1 cellular context compared by ENCODE assay signal in the genomic region with DNA sequence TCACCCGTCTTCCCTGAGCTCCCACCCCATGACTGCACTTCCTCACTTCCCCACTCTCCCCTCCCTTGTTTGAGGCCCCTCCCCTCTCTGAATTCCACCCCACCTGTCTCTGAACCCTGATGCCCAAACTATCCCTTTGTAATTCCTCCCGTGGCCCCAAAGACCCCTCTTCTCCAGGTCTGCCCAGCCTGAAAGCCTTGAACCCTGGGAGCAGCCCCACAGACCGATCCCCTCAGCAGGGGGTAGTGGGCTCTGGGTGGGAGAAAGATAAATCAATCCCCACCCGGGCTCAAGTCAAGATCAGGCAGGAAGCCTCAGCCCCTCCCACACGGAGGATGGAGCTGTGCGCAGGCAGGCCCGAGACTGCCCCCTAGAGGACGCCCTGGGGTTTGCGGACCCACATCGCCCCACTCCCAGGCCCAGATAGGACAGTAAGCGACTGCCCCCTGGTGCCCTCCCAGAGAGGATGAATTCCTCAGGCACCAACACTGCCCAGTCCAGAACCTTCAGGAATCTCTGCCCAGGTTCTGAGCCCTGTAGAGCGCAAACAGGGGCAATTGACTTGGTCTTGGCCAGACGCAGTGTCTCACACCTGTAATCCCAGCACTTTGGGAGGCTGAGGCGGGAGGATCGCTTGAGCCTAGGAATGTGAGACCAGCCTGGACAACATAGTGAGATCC.
TF ChIP-seq lines count a peak whose summit lies in the region.

No MANE protein-coding gene starts in this region.

TF ChIP-seq in K562, 482 proteins besides CTCF, POLR2A, EP300 and RAD21 (continued from another document and continues in another):
- TF ChIP-seq, protein P1, sequence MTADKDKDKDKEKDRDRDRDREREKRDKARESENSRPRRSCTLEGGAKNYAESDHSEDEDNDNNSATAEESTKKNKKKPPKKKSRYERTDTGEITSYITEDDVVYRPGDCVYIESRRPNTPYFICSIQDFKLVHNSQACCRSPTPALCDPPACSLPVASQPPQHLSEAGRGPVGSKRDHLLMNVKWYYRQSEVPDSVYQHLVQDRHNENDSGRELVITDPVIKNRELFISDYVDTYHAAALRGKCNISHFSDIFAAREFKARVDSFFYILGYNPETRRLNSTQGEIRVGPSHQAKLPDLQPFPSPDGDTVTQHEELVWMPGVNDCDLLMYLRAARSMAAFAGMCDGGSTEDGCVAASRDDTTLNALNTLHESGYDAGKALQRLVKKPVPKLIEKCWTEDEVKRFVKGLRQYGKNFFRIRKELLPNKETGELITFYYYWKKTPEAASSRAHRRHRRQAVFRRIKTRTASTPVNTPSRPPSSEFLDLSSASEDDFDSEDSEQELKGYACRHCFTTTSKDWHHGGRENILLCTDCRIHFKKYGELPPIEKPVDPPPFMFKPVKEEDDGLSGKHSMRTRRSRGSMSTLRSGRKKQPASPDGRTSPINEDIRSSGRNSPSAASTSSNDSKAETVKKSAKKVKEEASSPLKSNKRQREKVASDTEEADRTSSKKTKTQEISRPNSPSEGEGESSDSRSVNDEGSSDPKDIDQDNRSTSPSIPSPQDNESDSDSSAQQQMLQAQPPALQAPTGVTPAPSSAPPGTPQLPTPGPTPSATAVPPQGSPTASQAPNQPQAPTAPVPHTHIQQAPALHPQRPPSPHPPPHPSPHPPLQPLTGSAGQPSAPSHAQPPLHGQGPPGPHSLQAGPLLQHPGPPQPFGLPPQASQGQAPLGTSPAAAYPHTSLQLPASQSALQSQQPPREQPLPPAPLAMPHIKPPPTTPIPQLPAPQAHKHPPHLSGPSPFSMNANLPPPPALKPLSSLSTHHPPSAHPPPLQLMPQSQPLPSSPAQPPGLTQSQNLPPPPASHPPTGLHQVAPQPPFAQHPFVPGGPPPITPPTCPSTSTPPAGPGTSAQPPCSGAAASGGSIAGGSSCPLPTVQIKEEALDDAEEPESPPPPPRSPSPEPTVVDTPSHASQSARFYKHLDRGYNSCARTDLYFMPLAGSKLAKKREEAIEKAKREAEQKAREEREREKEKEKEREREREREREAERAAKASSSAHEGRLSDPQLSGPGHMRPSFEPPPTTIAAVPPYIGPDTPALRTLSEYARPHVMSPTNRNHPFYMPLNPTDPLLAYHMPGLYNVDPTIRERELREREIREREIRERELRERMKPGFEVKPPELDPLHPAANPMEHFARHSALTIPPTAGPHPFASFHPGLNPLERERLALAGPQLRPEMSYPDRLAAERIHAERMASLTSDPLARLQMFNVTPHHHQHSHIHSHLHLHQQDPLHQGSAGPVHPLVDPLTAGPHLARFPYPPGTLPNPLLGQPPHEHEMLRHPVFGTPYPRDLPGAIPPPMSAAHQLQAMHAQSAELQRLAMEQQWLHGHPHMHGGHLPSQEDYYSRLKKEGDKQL (CRISPR knock-in tag; IDR thresholded peaks at IDR 0.05; ENCODE audit: borderline replicate concordance), result no peak
- TF ChIP-seq ZNF77 (CRISPR knock-in tag; IDR thresholded peaks at IDR 0.05) (no peak), RB1 (IDR thresholded peaks at IDR 0.05; ENCODE audit: low read depth) (peak; percentile 98), STAT5A (IDR thresholded peaks at IDR 0.05; ENCODE audit: borderline replicate concordance, low read length) (peak; percentile 23; the same call in 1 of the 2 replicates), TAF1 (IDR thresholded peaks at IDR 0.05; ENCODE audit: control insufficient read depth, extremely low read depth, insufficient read depth, low read length, severe bottlenecking) (peak; percentile 20), ILK (tag; IDR thresholded peaks at IDR 0.05; ENCODE audit: borderline replicate concordance, low read depth) (no peak), GABPB2 (CRISPR knock-in tag; conservative IDR thresholded peaks at IDR 0.05) (no peak), ZNF717 (CRISPR knock-in tag; IDR thresholded peaks at IDR 0.05) (no peak), SIN3B (IDR thresholded peaks at IDR 0.05; ENCODE audit: low read depth) (0 out of 2 replicates have a peak, but pooled peaks have one; percentile 24), ZNF384 (IDR thresholded peaks at IDR 0.05; ENCODE audit: low read depth, low read length) (peak; percentile 82), C11orf30 (IDR thresholded peaks at IDR 0.05; ENCODE audit: low read depth) (no peak), RFX1 (IDR thresholded peaks at IDR 0.05) (no peak), ERF (CRISPR knock-in tag; IDR thresholded peaks at IDR 0.05) (no peak), SAFB2 (IDR thresholded peaks at IDR 0.05; ENCODE audit: borderline replicate concordance, low read depth, low read length, severe bottlenecking) (no peak), MCM7 (IDR thresholded peaks at IDR 0.05) (no peak), ZNF79 (CRISPR knock-in tag; IDR thresholded peaks at IDR 0.05; ENCODE audit: low read depth) (no peak), SOX6 (IDR thresholded peaks at IDR 0.05) (peak; percentile 60; the same call in 1 of the 2 replicates), HSF4 (CRISPR knock-in tag; IDR thresholded peaks at IDR 0.05; ENCODE audit: borderline replicate concordance) (no peak), KAT2B (IDR thresholded peaks at IDR 0.05; ENCODE audit: low read depth, low read length) (no peak), ZNF668 (CRISPR knock-in tag; IDR thresholded peaks at IDR 0.05) (no peak)
- TF ChIP-seq, protein P2, sequence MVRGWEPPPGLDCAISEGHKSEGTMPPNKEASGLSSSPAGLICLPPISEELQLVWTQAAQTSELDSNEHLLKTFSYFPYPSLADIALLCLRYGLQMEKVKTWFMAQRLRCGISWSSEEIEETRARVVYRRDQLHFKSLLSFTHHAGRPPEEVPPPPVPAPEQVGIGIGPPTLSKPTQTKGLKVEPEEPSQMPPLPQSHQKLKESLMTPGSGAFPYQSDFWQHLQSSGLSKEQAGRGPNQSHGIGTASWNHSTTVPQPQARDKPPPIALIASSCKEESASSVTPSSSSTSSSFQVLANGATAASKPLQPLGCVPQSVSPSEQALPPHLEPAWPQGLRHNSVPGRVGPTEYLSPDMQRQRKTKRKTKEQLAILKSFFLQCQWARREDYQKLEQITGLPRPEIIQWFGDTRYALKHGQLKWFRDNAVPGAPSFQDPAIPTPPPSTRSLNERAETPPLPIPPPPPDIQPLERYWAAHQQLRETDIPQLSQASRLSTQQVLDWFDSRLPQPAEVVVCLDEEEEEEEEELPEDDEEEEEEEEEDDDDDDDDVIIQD (CRISPR knock-in tag; IDR thresholded peaks at IDR 0.05), result no peak
- TF ChIP-seq, protein P3, sequence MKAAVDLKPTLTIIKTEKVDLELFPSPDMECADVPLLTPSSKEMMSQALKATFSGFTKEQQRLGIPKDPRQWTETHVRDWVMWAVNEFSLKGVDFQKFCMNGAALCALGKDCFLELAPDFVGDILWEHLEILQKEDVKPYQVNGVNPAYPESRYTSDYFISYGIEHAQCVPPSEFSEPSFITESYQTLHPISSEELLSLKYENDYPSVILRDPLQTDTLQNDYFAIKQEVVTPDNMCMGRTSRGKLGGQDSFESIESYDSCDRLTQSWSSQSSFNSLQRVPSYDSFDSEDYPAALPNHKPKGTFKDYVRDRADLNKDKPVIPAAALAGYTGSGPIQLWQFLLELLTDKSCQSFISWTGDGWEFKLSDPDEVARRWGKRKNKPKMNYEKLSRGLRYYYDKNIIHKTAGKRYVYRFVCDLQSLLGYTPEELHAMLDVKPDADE (conservative IDR thresholded peaks at IDR 0.05; ENCODE audit: control insufficient read depth, low read depth, low read length), result no peak
- TF ChIP-seq, protein P4, sequence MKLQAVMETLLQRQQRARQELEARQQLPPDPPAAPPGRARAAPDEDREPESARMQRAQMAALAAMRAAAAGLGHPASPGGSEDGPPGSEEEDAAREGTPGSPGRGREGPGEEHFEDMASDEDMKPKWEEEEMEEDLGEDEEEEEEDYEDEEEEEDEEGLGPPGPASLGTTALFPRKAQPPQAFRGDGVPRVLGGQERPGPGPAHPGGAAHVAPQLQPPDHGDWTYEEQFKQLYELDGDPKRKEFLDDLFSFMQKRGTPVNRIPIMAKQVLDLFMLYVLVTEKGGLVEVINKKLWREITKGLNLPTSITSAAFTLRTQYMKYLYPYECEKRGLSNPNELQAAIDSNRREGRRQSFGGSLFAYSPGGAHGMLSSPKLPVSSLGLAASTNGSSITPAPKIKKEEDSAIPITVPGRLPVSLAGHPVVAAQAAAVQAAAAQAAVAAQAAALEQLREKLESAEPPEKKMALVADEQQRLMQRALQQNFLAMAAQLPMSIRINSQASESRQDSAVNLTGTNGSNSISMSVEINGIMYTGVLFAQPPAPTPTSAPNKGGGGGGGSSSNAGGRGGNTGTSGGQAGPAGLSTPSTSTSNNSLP (IDR thresholded peaks at IDR 0.05; ENCODE audit: borderline replicate concordance, low read depth, low read length), result peak; percentile 51; the same call in 1 of the 2 replicates
- TF ChIP-seq, protein P5, sequence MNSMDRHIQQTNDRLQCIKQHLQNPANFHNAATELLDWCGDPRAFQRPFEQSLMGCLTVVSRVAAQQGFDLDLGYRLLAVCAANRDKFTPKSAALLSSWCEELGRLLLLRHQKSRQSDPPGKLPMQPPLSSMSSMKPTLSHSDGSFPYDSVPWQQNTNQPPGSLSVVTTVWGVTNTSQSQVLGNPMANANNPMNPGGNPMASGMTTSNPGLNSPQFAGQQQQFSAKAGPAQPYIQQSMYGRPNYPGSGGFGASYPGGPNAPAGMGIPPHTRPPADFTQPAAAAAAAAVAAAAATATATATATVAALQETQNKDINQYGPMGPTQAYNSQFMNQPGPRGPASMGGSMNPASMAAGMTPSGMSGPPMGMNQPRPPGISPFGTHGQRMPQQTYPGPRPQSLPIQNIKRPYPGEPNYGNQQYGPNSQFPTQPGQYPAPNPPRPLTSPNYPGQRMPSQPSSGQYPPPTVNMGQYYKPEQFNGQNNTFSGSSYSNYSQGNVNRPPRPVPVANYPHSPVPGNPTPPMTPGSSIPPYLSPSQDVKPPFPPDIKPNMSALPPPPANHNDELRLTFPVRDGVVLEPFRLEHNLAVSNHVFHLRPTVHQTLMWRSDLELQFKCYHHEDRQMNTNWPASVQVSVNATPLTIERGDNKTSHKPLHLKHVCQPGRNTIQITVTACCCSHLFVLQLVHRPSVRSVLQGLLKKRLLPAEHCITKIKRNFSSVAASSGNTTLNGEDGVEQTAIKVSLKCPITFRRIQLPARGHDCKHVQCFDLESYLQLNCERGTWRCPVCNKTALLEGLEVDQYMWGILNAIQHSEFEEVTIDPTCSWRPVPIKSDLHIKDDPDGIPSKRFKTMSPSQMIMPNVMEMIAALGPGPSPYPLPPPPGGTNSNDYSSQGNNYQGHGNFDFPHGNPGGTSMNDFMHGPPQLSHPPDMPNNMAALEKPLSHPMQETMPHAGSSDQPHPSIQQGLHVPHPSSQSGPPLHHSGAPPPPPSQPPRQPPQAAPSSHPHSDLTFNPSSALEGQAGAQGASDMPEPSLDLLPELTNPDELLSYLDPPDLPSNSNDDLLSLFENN (IDR thresholded peaks at IDR 0.05; ENCODE audit: low read depth in 2 of 2, low read length in 2 of 2), result peak; percentile 44 to 77; a peak in 2 of 4 replicates
- TF ChIP-seq, protein P6, sequence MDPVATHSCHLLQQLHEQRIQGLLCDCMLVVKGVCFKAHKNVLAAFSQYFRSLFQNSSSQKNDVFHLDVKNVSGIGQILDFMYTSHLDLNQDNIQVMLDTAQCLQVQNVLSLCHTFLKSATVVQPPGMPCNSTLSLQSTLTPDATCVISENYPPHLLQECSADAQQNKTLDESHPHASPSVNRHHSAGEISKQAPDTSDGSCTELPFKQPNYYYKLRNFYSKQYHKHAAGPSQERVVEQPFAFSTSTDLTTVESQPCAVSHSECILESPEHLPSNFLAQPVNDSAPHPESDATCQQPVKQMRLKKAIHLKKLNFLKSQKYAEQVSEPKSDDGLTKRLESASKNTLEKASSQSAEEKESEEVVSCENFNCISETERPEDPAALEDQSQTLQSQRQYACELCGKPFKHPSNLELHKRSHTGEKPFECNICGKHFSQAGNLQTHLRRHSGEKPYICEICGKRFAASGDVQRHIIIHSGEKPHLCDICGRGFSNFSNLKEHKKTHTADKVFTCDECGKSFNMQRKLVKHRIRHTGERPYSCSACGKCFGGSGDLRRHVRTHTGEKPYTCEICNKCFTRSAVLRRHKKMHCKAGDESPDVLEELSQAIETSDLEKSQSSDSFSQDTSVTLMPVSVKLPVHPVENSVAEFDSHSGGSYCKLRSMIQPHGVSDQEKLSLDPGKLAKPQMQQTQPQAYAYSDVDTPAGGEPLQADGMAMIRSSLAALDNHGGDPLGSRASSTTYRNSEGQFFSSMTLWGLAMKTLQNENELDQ (CRISPR knock-in tag; IDR thresholded peaks at IDR 0.05; ENCODE audit: borderline replicate concordance), result no peak
- TF ChIP-seq, protein P7, sequence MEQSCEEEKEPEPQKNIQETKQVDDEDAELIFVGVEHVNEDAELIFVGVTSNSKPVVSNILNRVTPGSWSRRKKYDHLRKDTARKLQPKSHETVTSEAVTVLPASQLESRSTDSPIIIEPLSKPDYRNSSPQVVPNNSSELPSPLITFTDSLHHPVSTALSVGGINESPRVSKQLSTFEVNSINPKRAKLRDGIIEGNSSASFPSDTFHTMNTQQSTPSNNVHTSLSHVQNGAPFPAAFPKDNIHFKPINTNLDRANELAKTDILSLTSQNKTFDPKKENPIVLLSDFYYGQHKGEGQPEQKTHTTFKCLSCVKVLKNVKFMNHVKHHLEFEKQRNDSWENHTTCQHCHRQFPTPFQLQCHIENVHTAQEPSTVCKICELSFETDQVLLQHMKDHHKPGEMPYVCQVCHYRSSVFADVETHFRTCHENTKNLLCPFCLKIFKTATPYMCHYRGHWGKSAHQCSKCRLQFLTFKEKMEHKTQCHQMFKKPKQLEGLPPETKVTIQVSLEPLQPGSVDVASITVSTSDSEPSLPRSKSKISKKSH (CRISPR knock-in tag; IDR thresholded peaks at IDR 0.05), result no peak
